9 cellular contexts compared by ENCODE assay signal in the genomic region with DNA sequence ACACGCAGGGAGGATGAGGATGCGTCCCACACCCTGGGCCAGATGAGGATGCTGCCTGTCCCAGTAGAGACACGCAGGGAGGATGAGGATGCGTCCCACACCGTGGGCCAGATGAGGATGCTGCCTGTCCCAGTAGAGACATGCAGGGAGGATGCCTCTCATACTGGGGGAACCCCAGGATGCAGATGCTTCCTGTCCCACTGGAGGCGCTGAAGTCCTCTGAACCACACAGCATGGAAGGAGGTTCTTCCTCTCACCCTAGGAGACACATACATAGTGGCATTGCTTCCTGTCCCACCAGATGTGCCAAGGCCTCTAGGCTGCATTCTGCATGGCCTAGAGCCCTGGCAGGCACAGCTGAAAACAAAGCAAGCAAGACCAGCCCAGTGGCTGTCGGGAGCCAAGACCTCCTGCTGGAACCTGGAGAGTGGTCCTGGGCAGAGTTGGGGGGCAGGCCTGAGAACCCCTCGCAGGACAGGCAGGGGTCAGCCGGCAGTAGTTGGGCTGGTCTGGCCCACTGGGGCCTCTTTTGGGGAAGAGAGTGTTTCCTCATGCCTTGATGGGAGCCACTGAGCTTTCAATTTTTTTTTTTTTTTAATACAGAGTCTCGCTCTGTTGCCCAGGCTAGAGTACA. TPM values are rescaled to one million over a fixed set of nuclear protein-coding genes. Genes with fewer than 3 reads are reported as not detected.
DNase-seq lines count a peak whose midpoint lies in the region; ATAC-seq, FAIRE-seq and TF ChIP-seq lines count a peak whose summit lies in the region.
"Had no signal": no experiment of that assay in that cellular context is flagged by ENCODE, and none has a peak within 500 bp of the region (broad histone marks: within the 10 kb centered on the region; RNA-seq: fewer than 3 reads in every experiment).

No MANE protein-coding gene starts in this region.

- H3K4me1 Mint-ChIP-seq in naive B cell, result peaks cover 30 to 41% (median 38%) of the 10 kb centered on the region in 3 donors

- H3K36me3 ChIP-seq in PC-3 (ENCODE audit: low read depth, low read length) (no peaks in the 10 kb centered on the region), GM12878 (ENCODE audit: control insufficient read depth in 2 of 2, insufficient read depth in 2 of 2, low read length in 1 of 2) (no peaks in the 10 kb centered on the region)

- DNase-seq in NCI-H146 (lab: John Stamatoyannopoulos, UW) (peak; percentile 17), NCI-H146 treated with DMSO at 0.1 percent for 48 hours (lab: John Stamatoyannopoulos, UW; ENCODE audit: unreplicated experiment) (no peak), H4 (ENCODE audit: low spot score) (peak; percentile 74), PC-3 (peak; percentile 24), GM12878 (ENCODE audit: low read depth, low spot score) (peak; percentile 16), naive B cell (peak; percentile 59), NCI-H446 treated with DMSO at 0.1 percent for 48 hours (lab: John Stamatoyannopoulos, UW) (no peak)

- TF ChIP-seq CTCF in PC-3 (conservative IDR thresholded peaks at IDR 0.05; ENCODE audit: low read depth, low read length), result peak; percentile 35; the same call in 1 of the 2 replicates
- TF ChIP-seq CTCF in GM12878 (IDR thresholded peaks at IDR 0.05 in 2 of 3, conservative IDR thresholded peaks at IDR 0.05 in 1 of 3; ENCODE audit: control insufficient read depth in 2 of 3, extremely low read depth in 1 of 3, insufficient read depth in 1 of 3, low read depth in 3 of 3, low read length in 3 of 3), result peak; percentile 56 to 60 (median 59); a peak in 5 of 6 replicates

- no peak for TF ChIP-seq POLR2A in GM12878 (IDR thresholded peaks at IDR 0.05; ENCODE audit: low read depth, low read length)

- ATAC-seq in PC-3 (no peak), GM12878 (peak; percentile 93), naive B cell (ENCODE audit: low read depth in 2 of 2) (peak; percentile 94 to 95), GM18517 (IDR thresholded peaks at IDR 0.05; ENCODE audit: unreplicated experiment) (no peak)

- H3K27ac ChIP-seq in PC-3 (ENCODE audit: low read length) (no peak overlapping the region), GM12878 (ENCODE audit: control insufficient read depth, insufficient read depth) (no peak overlapping the region)

- BruUV-seq in PC-3 (replicated peaks; lab: Mats Ljungman, UMichigan) (no TSS peak), GM12878 (replicated peaks; lab: Mats Ljungman, UMichigan) (no TSS peak)

- H3K4me3 ChIP-seq in PC-3 (ENCODE audit: low read length) (no peak overlapping the region), GM12878 (no peak overlapping the region)

- POLR2A ChIA-PET in PC-3 (lab: Charles Lee; ENCODE audit: unreplicated experiment), result no interaction called here
- POLR2A ChIA-PET in GM12878 (lab: Charles Lee), result no interaction called here

- WGBS in GM12878 (ENCODE audit: insufficient coverage, insufficient replicate concordance, low lambda C conversion rate, missing lambda C conversion rate), result 21% methylated on average over 7 of the region's 10 CpGs

- H3K79me2 ChIP-seq in PC-3 (ENCODE audit: low read length), result no peaks in the 10 kb centered on the region
- H3K79me2 ChIP-seq in GM12878 (ENCODE audit: control insufficient read depth, insufficient read depth, low read length), result no peaks in the 10 kb centered on the region

- H4K20me1 ChIP-seq in PC-3 (ENCODE audit: low read length) (no peaks in the 10 kb centered on the region), GM12878 (ENCODE audit: control insufficient read depth, insufficient read depth) (no peaks in the 10 kb centered on the region)

- no peaks in the 10 kb centered on the region for H3K9me3 ChIP-seq in PC-3 (ENCODE audit: low read length)
- no peaks in the 10 kb centered on the region for H3K9me3 ChIP-seq in GM12878 (replicated peaks; ENCODE audit: control insufficient read depth, insufficient read depth, low read length)

- no peaks in the 10 kb centered on the region for H3F3A ChIP-seq in PC-3 (ENCODE audit: low read length, unreplicated experiment)

- peak overlapping the region in 3 of 8 donors; percentile 7 to 49 (median 17) for H3K4me3 Mint-ChIP-seq in naive B cell

- H2AFZ ChIP-seq in PC-3 (ENCODE audit: low read length) (no peak overlapping the region), GM12878 (ENCODE audit: control insufficient read depth, low read depth, low read length) (peak overlapping the region; percentile 55)

- H3K27ac Mint-ChIP-seq in naive B cell, result peak overlapping the region in 3 of 6 donors; percentile 1 to 64 (median 55)

- no peaks in the 10 kb centered on the region for H3K36me3 Mint-ChIP-seq in naive B cell

- no peak overlapping the region for H3K4me2 ChIP-seq in PC-3 (ENCODE audit: low read length)
- no peak overlapping the region for H3K4me2 ChIP-seq in GM12878 (ENCODE audit: control insufficient read depth, insufficient read depth)

- peaks cover 6% of the 10 kb centered on the region; the same call in 1 of the 2 replicates for H3K4me1 ChIP-seq in PC-3 (ENCODE audit: insufficient read depth, low read length)
- H3K4me1 ChIP-seq in GM12878 (ENCODE audit: control insufficient read depth, insufficient read depth, low read length), result no peaks in the 10 kb centered on the region; the same call in 1 of the 2 replicates

- RAD21 ChIA-PET in GM12878 (lab: Charles Lee; ENCODE audit: unreplicated experiment), result interaction anchor here (0.7 kb wide), 1 partner anchor 21 kb away, joined by 3 read pairs; no protein-coding TSS in a partner anchor

- SMC1A ChIA-PET in GM12878 (lab: Charles Lee; ENCODE audit: uncharacterized antibody, unreplicated experiment), result interaction anchor here (1.8 kb wide), 1 partner anchor 13 kb away, joined by 3 read pairs; no protein-coding TSS in a partner anchor

- no peak for TF ChIP-seq EP300 in GM12878 (IDR thresholded peaks at IDR 0.05; ENCODE audit: borderline replicate concordance in 1 of 2, control insufficient read depth in 1 of 2, low read depth in 2 of 2, low read length in 2 of 2)

- H3K9me2 ChIP-seq in PC-3 (replicated peaks; ENCODE audit: low read length), result no peaks in the 10 kb centered on the region

- no peaks in the 10 kb centered on the region for H3K9me3 Mint-ChIP-seq in naive B cell

- CTCF ChIA-PET in PC-3 (lab: Charles Lee) (no interaction called here), GM12878 (lab: Yijun Ruan, JAX) (interaction anchor here (0.6 to 5.4 kb wide), 4 partner anchors 11 to 1461 kb away, joined by 3 to 56 read pairs (median 24); a partner anchor contains a TSS)

- in situ Hi-C loops in GM12878 (cut with MboI), result no loop called here

- peak; percentile 71 for FAIRE-seq in GM12878 (lab: Jason Lieb, UNC)
- FAIRE-seq: A204.1 had no signal

- intact Hi-C loops in PC-3 (cut with micrococcal nuclease), result no loop called here
- intact Hi-C loops in GM12878 (cut with micrococcal nuclease; ENCODE audit: unreplicated experiment), result no loop called here

- H3K27me3 Mint-ChIP-seq in naive B cell, result peaks cover 0 to 39% (median 0%) of the 10 kb centered on the region in 3 donors

- H3K9ac ChIP-seq in PC-3 (ENCODE audit: low read length) (no peak overlapping the region), GM12878 (ENCODE audit: control insufficient read depth, insufficient read depth, low read length) (no peak overlapping the region)

- H3K27me3 ChIP-seq in PC-3 (ENCODE audit: low read length) (no peaks in the 10 kb centered on the region), GM12878 (replicated peaks in 1 of 2; ENCODE audit: control insufficient read depth in 2 of 2, insufficient read depth in 2 of 2, low read length in 1 of 2) (peaks cover 0 to 2% of the 10 kb centered on the region in 2 experiments; a peak in 3 of 4 replicates)

- TF ChIP-seq RAD21 in GM12878 (IDR thresholded peaks at IDR 0.05; ENCODE audit: insufficient read depth, low read depth, low read length), result 0 out of 2 replicates have a peak, but pooled peaks have one; percentile 26

RNA-seq across cellular contexts. Expression of a gene that starts 4.3 kb away (rescaled TPM):
- total RNA-seq in H4 (2014; rRNA removed; shearing (Covaris generic)), result not detected in 2 replicates
- 0.18 TPM in 1 of 2 replicates, not detected in the other for total RNA-seq in PC-3 (2014; rRNA removed)
- total RNA-seq in GM12878 (2013; cell fraction: nucleolus; rRNA removed), result not detected in 2 replicates
- total RNA-seq in GM12878 (2014; rRNA removed), result not detected in 2 replicates
- total RNA-seq in GM12878 (2014; rRNA removed; fragmentation: Illumina TruSeq; extraction: Trizol), result not detected in 2 replicates
- 0.13 and 0.21 TPM in 2 replicates for total RNA-seq in GM12878 (2021)
- polyA plus RNA-seq in GM12878 (2011; ENCODE audit: low read depth), result not detected
- polyA plus RNA-seq in GM12878 (2011; rRNA removed), result not detected in 2 replicates
- not detected in 2 replicates for polyA plus RNA-seq in GM12878 (2011; cell fraction: cytosol; rRNA removed)
- polyA plus RNA-seq in GM12878 (2011; cell fraction: nucleus; rRNA removed), result 0.12 TPM in 1 of 2 replicates, not detected in the other
- polyA plus RNA-seq in GM12878 (2012), result not detected in 2 replicates
- not detected in 2 replicates for polyA plus RNA-seq in GM12878 (2014; fragmentation: Illumina TruSeq; extraction: Trizol)
- not detected for polyA plus RNA-seq in GM12878 (2014; fragmentation: Nextera tagmentation; extraction: Ambion mirVana)
- 0.16 TPM in 1 of 2 replicates, not detected in the other for polyA plus RNA-seq in GM12878 (2014; rRNA removed)
- under 1 TPM in 1 of 2 experiments, not detected in 1; 0.35 TPM for polyA plus RNA-seq in GM12878 (2016; fragmentation: Nextera tagmentation; extraction: Ambion mirVana)
- polyA minus RNA-seq in GM12878 (2011; rRNA and poly(A)+ RNA removed), result not detected in 2 replicates
- polyA minus RNA-seq in GM12878 (2011; cell fraction: cytosol; rRNA and poly(A)+ RNA removed), result not detected in 2 replicates
- not detected in 2 replicates for polyA minus RNA-seq in GM12878 (2011; cell fraction: nucleus; rRNA and poly(A)+ RNA removed)
- not detected for polyA plus RNA-seq in naive B cell (ENCODE audit: low read depth in 6 of 6)

RNA-seq across cellular contexts. Expression of a gene that starts 15.5 kb away (rescaled TPM):
- 9.3 and 9.5 TPM in 2 replicates for total RNA-seq in H4 (2014; rRNA removed; shearing (Covaris generic))
- 1.7 TPM in 2 replicates for total RNA-seq in PC-3 (2014; rRNA removed)
- 0.50 and 0.73 TPM in 2 replicates for total RNA-seq in GM12878 (2013; cell fraction: nucleolus; rRNA removed)
- total RNA-seq in GM12878 (2014; rRNA removed), result 0.06 and 0.16 TPM in 2 replicates
- 0.04 TPM in 1 of 2 replicates, not detected in the other for total RNA-seq in GM12878 (2014; rRNA removed; fragmentation: Illumina TruSeq; extraction: Trizol)
- total RNA-seq in GM12878 (2021), result 0.27 and 0.33 TPM in 2 replicates
- 0.07 TPM for polyA plus RNA-seq in GM12878 (2011; ENCODE audit: low read depth)
- polyA plus RNA-seq in GM12878 (2011; rRNA removed), result 0.04 and 0.11 TPM in 2 replicates
- polyA plus RNA-seq in GM12878 (2011; cell fraction: cytosol; rRNA removed), result 0.09 and 0.15 TPM in 2 replicates
- polyA plus RNA-seq in GM12878 (2011; cell fraction: nucleus; rRNA removed), result 0.79 and 0.83 TPM in 2 replicates
- polyA plus RNA-seq in GM12878 (2012), result 0.15 and 0.16 TPM in 2 replicates
- 0.13 and 0.62 TPM in 2 replicates for polyA plus RNA-seq in GM12878 (2014; fragmentation: Illumina TruSeq; extraction: Trizol)
- polyA plus RNA-seq in GM12878 (2014; fragmentation: Nextera tagmentation; extraction: Ambion mirVana), result not detected
- polyA plus RNA-seq in GM12878 (2014; rRNA removed), result 0.34 and 0.54 TPM in 2 replicates
- under 1 TPM in 1 of 2 experiments, not detected in 1; 0.08 TPM for polyA plus RNA-seq in GM12878 (2016; fragmentation: Nextera tagmentation; extraction: Ambion mirVana)
- polyA minus RNA-seq in GM12878 (2011; rRNA and poly(A)+ RNA removed), result 0.07 and 0.26 TPM in 2 replicates
- not detected in 2 replicates for polyA minus RNA-seq in GM12878 (2011; cell fraction: cytosol; rRNA and poly(A)+ RNA removed)
- 0.12 and 0.29 TPM in 2 replicates for polyA minus RNA-seq in GM12878 (2011; cell fraction: nucleus; rRNA and poly(A)+ RNA removed)
- under 1 TPM in 4 of 6 donors, not detected in 2; 0.06 to 0.36 (median 0.28) TPM for polyA plus RNA-seq in naive B cell (ENCODE audit: low read depth in 6 of 6)

RNA-seq across cellular contexts. Expression of a gene that starts 45.7 kb away (rescaled TPM):
- total RNA-seq in H4 (2014; rRNA removed; shearing (Covaris generic)), result 21.3 and 22.0 TPM in 2 replicates
- total RNA-seq in PC-3 (2014; rRNA removed) (24.8 and 32.8 TPM in 2 replicates), GM12878 (2014; rRNA removed) (36.1 and 41.9 TPM in 2 replicates), GM12878 (2014; rRNA removed; fragmentation: Illumina TruSeq; extraction: Trizol) (14.8 and 16.9 TPM in 2 replicates), GM12878 (2021) (69.1 and 71.0 TPM in 2 replicates)
- total RNA-seq in GM12878 (2013; cell fraction: nucleolus; rRNA removed), result 208 and 225 TPM in 2 replicates
- polyA plus RNA-seq in GM12878 (2011; ENCODE audit: low read depth), result 20.0 TPM
- polyA plus RNA-seq in GM12878 (2011; rRNA removed) (32.2 and 60.8 TPM in 2 replicates), GM12878 (2014; fragmentation: Illumina TruSeq; extraction: Trizol) (21.9 and 32.7 TPM in 2 replicates), GM12878 (2014; fragmentation: Nextera tagmentation; extraction: Ambion mirVana) (1 to 10 TPM in 1 of 2 experiments, under 1 TPM in 1; 0.79 to 2.0 TPM), GM12878 (2014; rRNA removed) (73.6 and 79.8 TPM in 2 replicates), GM12878 (2016; fragmentation: Nextera tagmentation; extraction: Ambion mirVana) (10 to 100 TPM; 22.1 to 37.9 TPM), naive B cell (ENCODE audit: low read depth in 6 of 6) (10 to 100 TPM; 10.4 to 29.3 (median 12.3) TPM)
- 67.4 and 69.1 TPM in 2 replicates for polyA plus RNA-seq in GM12878 (2011; cell fraction: cytosol; rRNA removed)
- polyA plus RNA-seq in GM12878 (2011; cell fraction: nucleus; rRNA removed), result 169 and 199 TPM in 2 replicates
- polyA plus RNA-seq in GM12878 (2012), result 48.1 and 61.6 TPM in 2 replicates
- 47.9 and 85.8 TPM in 2 replicates for polyA minus RNA-seq in GM12878 (2011; rRNA and poly(A)+ RNA removed)
- polyA minus RNA-seq in GM12878 (2011; cell fraction: cytosol; rRNA and poly(A)+ RNA removed), result 31.1 and 31.4 TPM in 2 replicates
- 29.5 and 41.4 TPM in 2 replicates for polyA minus RNA-seq in GM12878 (2011; cell fraction: nucleus; rRNA and poly(A)+ RNA removed)

Comparison
In these comparisons a context has a peak if more than half of its experiments do, and no peak if none do; other contexts are left out.
1. DNase-seq: peak in NCI-H146 (single experiment), H4 (single experiment), PC-3 (single experiment), GM12878 (single experiment) and naive B cell (single experiment); none in NCI-H146 treated with DMSO at 0.1 percent for 48 hours (single experiment) and NCI-H446 treated with DMSO at 0.1 percent for 48 hours (single experiment).
2. ATAC-seq: peak in GM12878 (single experiment) and naive B cell (2 of 2); none in PC-3 (single experiment) and GM18517 (single experiment).